ENCODE assay signal across 8 cellular contexts in the genomic region with DNA sequence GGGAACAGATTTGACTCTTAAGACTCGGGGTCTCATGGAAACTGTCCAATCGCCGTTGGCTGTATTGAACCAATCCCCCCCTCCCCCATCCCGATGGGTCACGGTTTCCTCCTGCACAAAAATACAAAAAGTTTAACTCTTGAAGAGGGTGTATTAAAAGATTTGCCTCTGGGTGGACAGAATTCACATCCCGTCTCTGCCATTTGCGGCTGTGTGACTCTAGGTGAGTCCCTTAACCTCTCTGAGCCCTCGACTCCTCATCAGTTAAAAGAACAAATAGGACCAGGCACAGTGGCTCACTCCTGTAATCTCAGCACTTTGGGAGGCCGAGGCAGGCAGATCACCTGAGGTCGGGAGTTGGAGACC. TPM values are rescaled to one million over a fixed set of nuclear protein-coding genes. Genes with fewer than 3 reads are reported as not detected.
A peak's percentile ranks its signal among the peaks of the same experiment; 100 is the strongest.
DNase-seq lines count a peak whose midpoint lies in the region; ATAC-seq and TF ChIP-seq lines count a peak whose summit lies in the region.

No MANE protein-coding gene starts in this region.

- POLR2A ChIA-PET in activated CD8-positive, alpha-beta T cell treated with anti-CD3 and anti-CD28 coated beads, Interleukin-2, amount 10 ng/mL, durations not matched to agents 7 days and 5 days (lab: Charles Lee) = no interaction called here

- intact Hi-C loops in ascending aorta (cut with DNase I) = no loop called here

- no peak for TF ChIP-seq CTCF in ascending aorta (IDR thresholded peaks at IDR 0.05)

- peaks cover 60% of the 10 kb centered on the region for H3K27me3 Mint-ChIP-seq in activated T-cell treated with anti-CD3 and anti-CD28 coated beads, Interleukin-2, amount 50 U/mL, for 24 hours
- H3K27me3 Mint-ChIP-seq in activated CD8-positive, alpha-beta T cell treated with anti-CD3 and anti-CD28 coated beads, Interleukin-2, amount 10 ng/mL, durations not matched to agents 7 days and 5 days (ENCODE audit: low read depth) = peaks cover 18% of the 10 kb centered on the region
- H3K27me3 Mint-ChIP-seq in stimulated activated naive CD8-positive, alpha-beta T cell treated with anti-CD3 and anti-CD28 coated beads, Interleukin-15, amount 100 ng/mL, for 72 hours = peaks cover 57% of the 10 kb centered on the region

- CTCF ChIA-PET in activated CD8-positive, alpha-beta T cell treated with anti-CD3 and anti-CD28 coated beads, Interleukin-2, amount 10 ng/mL, durations not matched to agents 7 days and 5 days (lab: Charles Lee) = interaction anchor here (1.0 kb wide), 1 partner anchor 31 kb away, joined by 7 read pairs; a partner anchor contains a TSS

- no peak for ATAC-seq in activated CD8-positive, alpha-beta T cell treated with anti-CD3 and anti-CD28 coated beads, Interleukin-2, amount 10 ng/mL, durations not matched to agents 7 days and 5 days
- no peak for ATAC-seq in stimulated activated naive CD8-positive, alpha-beta T cell treated with anti-CD3 and anti-CD28 coated beads, Interleukin-15, amount 100 ng/mL, for 72 hours
- no peak for ATAC-seq in GM19351 (IDR thresholded peaks at IDR 0.05; ENCODE audit: unreplicated experiment)

- no peaks in the 10 kb centered on the region for H3K9me3 ChIP-seq in iPS-20b (ENCODE audit: insufficient read depth, low read depth, low read length)
- no peaks in the 10 kb centered on the region for H3K9me3 ChIP-seq in ascending aorta

- H3K36me3 Mint-ChIP-seq in activated T-cell treated with anti-CD3 and anti-CD28 coated beads, Interleukin-2, amount 50 U/mL, for 24 hours (ENCODE audit: low read depth) = no peaks in the 10 kb centered on the region
- H3K36me3 Mint-ChIP-seq in activated CD8-positive, alpha-beta T cell treated with anti-CD3 and anti-CD28 coated beads, Interleukin-2, amount 10 ng/mL, durations not matched to agents 7 days and 5 days (ENCODE audit: low read depth) = no peaks in the 10 kb centered on the region

- H3K4me3 Mint-ChIP-seq in activated T-cell treated with anti-CD3 and anti-CD28 coated beads, Interleukin-2, amount 50 U/mL, for 24 hours = peak overlapping the region; percentile 59
- peak overlapping the region; percentile 64 for H3K4me3 Mint-ChIP-seq in activated CD8-positive, alpha-beta T cell treated with anti-CD3 and anti-CD28 coated beads, Interleukin-2, amount 10 ng/mL, durations not matched to agents 7 days and 5 days
- H3K4me3 Mint-ChIP-seq in stimulated activated naive CD8-positive, alpha-beta T cell treated with anti-CD3 and anti-CD28 coated beads, Interleukin-15, amount 100 ng/mL, for 72 hours = peak overlapping the region; percentile 61 to 65

- H3K27ac ChIP-seq in iPS-20b (ENCODE audit: low read length) (no peak overlapping the region), ascending aorta (no peak overlapping the region)

- H3K27ac Mint-ChIP-seq in activated T-cell treated with anti-CD3 and anti-CD28 coated beads, Interleukin-2, amount 50 U/mL, for 24 hours = no peak overlapping the region
- no peak overlapping the region for H3K27ac Mint-ChIP-seq in activated CD8-positive, alpha-beta T cell treated with anti-CD3 and anti-CD28 coated beads, Interleukin-2, amount 10 ng/mL, durations not matched to agents 7 days and 5 days
- H3K27ac Mint-ChIP-seq in stimulated activated naive CD8-positive, alpha-beta T cell treated with anti-CD3 and anti-CD28 coated beads, Interleukin-15, amount 100 ng/mL, for 72 hours = no peak overlapping the region

- no peak for DNase-seq in activated T-cell treated with anti-CD3 and anti-CD28 coated beads, Interleukin-2, amount 50 U/mL, for 24 hours
- no peak for DNase-seq in activated T-cell treated with anti-CD3 and anti-CD28 coated beads, Interleukin-2, amount 50 U/mL, for 48 hours
- DNase-seq in activated CD8-positive, alpha-beta T cell treated with anti-CD3 and anti-CD28 coated beads, Interleukin-2, amount 10 ng/mL, durations not matched to agents 7 days and 5 days = no peak
- no peak for DNase-seq in stimulated activated naive CD8-positive, alpha-beta T cell treated with anti-CD3 and anti-CD28 coated beads, Interleukin-15, amount 100 ng/mL, for 72 hours
- DNase-seq in NCI-H2029 (lab: John Stamatoyannopoulos, UW) = no peak
- no peak for DNase-seq in ascending aorta (ENCODE audit: low spot score in 2 of 2)

- H3K36me3 ChIP-seq in iPS-20b (ENCODE audit: insufficient read depth, low read depth, low read length) (no peaks in the 10 kb centered on the region), ascending aorta (no peaks in the 10 kb centered on the region)

- H3K4me3 ChIP-seq in iPS-20b (ENCODE audit: low read length) (peak overlapping the region; percentile 65), ascending aorta (peak overlapping the region in 1 of 2 donors; percentile 53)

- H3K9ac ChIP-seq in iPS-20b (ENCODE audit: low read depth, low read length) = peak overlapping the region; percentile 27; the same call in 1 of the 2 replicates

- H3K27me3 ChIP-seq in iPS-20b (ENCODE audit: insufficient read depth, low read length) (peaks cover 30% of the 10 kb centered on the region), ascending aorta (no peaks in the 10 kb centered on the region)

- peaks cover 4% of the 10 kb centered on the region; the same call in 1 of the 2 replicates for H3K4me1 ChIP-seq in iPS-20b (ENCODE audit: insufficient read depth, low read length)
- H3K4me1 ChIP-seq in ascending aorta = peaks cover 0 to 4% of the 10 kb centered on the region in 2 donors

- no peaks in the 10 kb centered on the region for H3K9me3 Mint-ChIP-seq in activated T-cell treated with anti-CD3 and anti-CD28 coated beads, Interleukin-2, amount 50 U/mL, for 24 hours
- H3K9me3 Mint-ChIP-seq in activated CD8-positive, alpha-beta T cell treated with anti-CD3 and anti-CD28 coated beads, Interleukin-2, amount 10 ng/mL, durations not matched to agents 7 days and 5 days (ENCODE audit: insufficient read depth) = no peaks in the 10 kb centered on the region
- no peaks in the 10 kb centered on the region for H3K9me3 Mint-ChIP-seq in stimulated activated naive CD8-positive, alpha-beta T cell treated with anti-CD3 and anti-CD28 coated beads, Interleukin-15, amount 100 ng/mL, for 72 hours

- H3K4me1 Mint-ChIP-seq in activated T-cell treated with anti-CD3 and anti-CD28 coated beads, Interleukin-2, amount 50 U/mL, for 24 hours (ENCODE audit: low read depth) = peaks cover 7% of the 10 kb centered on the region
- H3K4me1 Mint-ChIP-seq in activated CD8-positive, alpha-beta T cell treated with anti-CD3 and anti-CD28 coated beads, Interleukin-2, amount 10 ng/mL, durations not matched to agents 7 days and 5 days (ENCODE audit: low read depth) = peaks cover 8% of the 10 kb centered on the region
- peaks cover 14% of the 10 kb centered on the region for H3K4me1 Mint-ChIP-seq in stimulated activated naive CD8-positive, alpha-beta T cell treated with anti-CD3 and anti-CD28 coated beads, Interleukin-15, amount 100 ng/mL, for 72 hours

RNA-seq across cellular contexts. Expression of a gene that starts 31.3 kb away (rescaled TPM):
- total RNA-seq in activated CD8-positive, alpha-beta T cell treated with anti-CD3 and anti-CD28 coated beads, Interleukin-2, amount 10 ng/mL, durations not matched to agents 7 days and 5 days = 10 to 100 TPM; 12.3 to 12.7 TPM
- 20.2 TPM for total RNA-seq in ascending aorta

RNA-seq across cellular contexts. Expression of a gene that starts 36.6 kb away (rescaled TPM):
- 100 to 1,000 TPM in 1 of 2 experiments, 10 to 100 TPM in 1; 99.2 to 103 TPM for total RNA-seq in activated CD8-positive, alpha-beta T cell treated with anti-CD3 and anti-CD28 coated beads, Interleukin-2, amount 10 ng/mL, durations not matched to agents 7 days and 5 days
- 72.2 TPM for total RNA-seq in ascending aorta
